Comparison of ENCODE assay signal across 11 cellular contexts in genomic region chr14:69043598-69044267, GRCh38.
A peak's percentile ranks its signal among the peaks of the same experiment; 100 is the strongest.
DNase-seq lines count a peak whose midpoint lies in the region; ATAC-seq and TF ChIP-seq lines count a peak whose summit lies in the region.
"Had no signal": no experiment of that assay in that cellular context is flagged by ENCODE, and none has a peak within 500 bp of the region (broad histone marks: within the 10 kb centered on the region; RNA-seq: fewer than 3 reads in every experiment).

No MANE protein-coding gene starts in this region.

- no peak overlapping the region for H3K27ac ChIP-seq in PC-3 (ENCODE audit: low read length)

- H3K4me2 ChIP-seq in PC-3 (ENCODE audit: low read length) = no peak overlapping the region

- peaks cover 10% of the 10 kb centered on the region for H3K4me1 ChIP-seq in PC-3 (ENCODE audit: insufficient read depth, low read length)

- CTCF ChIA-PET in activated CD8-positive, alpha-beta T cell treated with anti-CD3 and anti-CD28 coated beads, Interleukin-2, amount 10 ng/mL, durations not matched to agents 7 days and 5 days (lab: Charles Lee) = no interaction called here
- CTCF ChIA-PET in PC-3 (lab: Charles Lee) = no interaction called here

- peaks cover 3% of the 10 kb centered on the region for H3K36me3 Mint-ChIP-seq in osteocyte (ENCODE audit: unreplicated experiment)
- H3K36me3 Mint-ChIP-seq in activated CD8-positive, alpha-beta T cell treated with anti-CD3 and anti-CD28 coated beads, Interleukin-2, amount 10 ng/mL, durations not matched to agents 7 days and 5 days (ENCODE audit: low read depth) = no peaks in the 10 kb centered on the region

- H3K4me1 Mint-ChIP-seq in osteocyte (ENCODE audit: unreplicated experiment) = peaks cover 46% of the 10 kb centered on the region
- peaks cover 2% of the 10 kb centered on the region for H3K4me1 Mint-ChIP-seq in activated CD8-positive, alpha-beta T cell treated with anti-CD3 and anti-CD28 coated beads, Interleukin-2, amount 10 ng/mL, durations not matched to agents 7 days and 5 days (ENCODE audit: low read depth)

- H3K27ac Mint-ChIP-seq in osteocyte (ENCODE audit: unreplicated experiment) = peak overlapping the region; percentile 27
- H3K27ac Mint-ChIP-seq in activated CD8-positive, alpha-beta T cell treated with anti-CD3 and anti-CD28 coated beads, Interleukin-2, amount 10 ng/mL, durations not matched to agents 7 days and 5 days = no peak overlapping the region

- no peaks in the 10 kb centered on the region for H3K9me2 ChIP-seq in PC-3 (replicated peaks; ENCODE audit: low read length)

- H4K20me1 ChIP-seq in PC-3 (ENCODE audit: low read length) = no peaks in the 10 kb centered on the region

- intact Hi-C loops in PC-3 (cut with micrococcal nuclease) = no loop called here

- H3K27me3 ChIP-seq in PC-3 (ENCODE audit: low read length) = no peaks in the 10 kb centered on the region
- H3K27me3 ChIP-seq: SJCRH30 had no signal

- H3F3A ChIP-seq in PC-3 (ENCODE audit: low read length, unreplicated experiment) = no peaks in the 10 kb centered on the region

- H3K36me3 ChIP-seq in PC-3 (ENCODE audit: low read depth, low read length) = no peaks in the 10 kb centered on the region
- H3K36me3 ChIP-seq: SJCRH30 had no signal

- H3K9me3 Mint-ChIP-seq in osteocyte (ENCODE audit: unreplicated experiment) = no peaks in the 10 kb centered on the region
- no peaks in the 10 kb centered on the region for H3K9me3 Mint-ChIP-seq in activated CD8-positive, alpha-beta T cell treated with anti-CD3 and anti-CD28 coated beads, Interleukin-2, amount 10 ng/mL, durations not matched to agents 7 days and 5 days (ENCODE audit: insufficient read depth)

- ATAC-seq in GM18511 (IDR thresholded peaks at IDR 0.05; ENCODE audit: unreplicated experiment) = no peak
- ATAC-seq in activated CD8-positive, alpha-beta T cell treated with anti-CD3 and anti-CD28 coated beads, Interleukin-2, amount 10 ng/mL, durations not matched to agents 7 days and 5 days = no peak
- no peak for ATAC-seq in PC-3
- no peak for ATAC-seq in HG03108 (IDR thresholded peaks at IDR 0.05; ENCODE audit: unreplicated experiment)

- DNase-seq in CD1c-positive myeloid dendritic cell (ENCODE audit: extremely low spot score) (peak; percentile 84), SIG-M5 treated with dmso at 0.1 percent for 504 hours (lab: John Stamatoyannopoulos, UW; ENCODE audit: unreplicated experiment) (peak; percentile 80), fibroblast of pulmonary artery (ENCODE audit: low read depth) (peak; percentile 81), osteocyte (ENCODE audit: extremely low spot score, unreplicated experiment) (no peak), PC-3 (no peak)
- no peak for DNase-seq in activated CD8-positive, alpha-beta T cell treated with anti-CD3 and anti-CD28 coated beads, Interleukin-2, amount 10 ng/mL, durations not matched to agents 7 days and 5 days
- DNase-seq: activated gamma-delta T cell treated with Interleukin-2 at 50 U/mL for 16 hours; stimulated activated CD4-positive, alpha-beta T cell treated with anti-CD3 and anti-CD28 coated beads, Interleukin-4, amount 100 ng/mL, for 1 hour had no signal

- H3K4me3 ChIP-seq in fibroblast of pulmonary artery (replicated peaks; ENCODE audit: low read depth, low read length) (no peak overlapping the region), PC-3 (ENCODE audit: low read length) (no peak overlapping the region)

- no peak overlapping the region for H2AFZ ChIP-seq in PC-3 (ENCODE audit: low read length)

- no peaks in the 10 kb centered on the region for H3K27me3 Mint-ChIP-seq in osteocyte (ENCODE audit: unreplicated experiment)
- H3K27me3 Mint-ChIP-seq in activated CD8-positive, alpha-beta T cell treated with anti-CD3 and anti-CD28 coated beads, Interleukin-2, amount 10 ng/mL, durations not matched to agents 7 days and 5 days (ENCODE audit: low read depth) = peaks cover 45% of the 10 kb centered on the region

- TF ChIP-seq CTCF in fibroblast of pulmonary artery (IDR thresholded peaks at IDR 0.05; ENCODE audit: low read length, missing control alignments) = no peak
- no peak for TF ChIP-seq CTCF in osteocyte (IDR thresholded peaks at IDR 0.05)
- TF ChIP-seq CTCF in PC-3 (conservative IDR thresholded peaks at IDR 0.05; ENCODE audit: low read depth, low read length) = no peak

- BruUV-seq in PC-3 (replicated peaks; lab: Mats Ljungman, UMichigan) = no TSS peak

- H3K9ac ChIP-seq in PC-3 (ENCODE audit: low read length) = no peak overlapping the region

- no peak overlapping the region for H3K4me3 Mint-ChIP-seq in osteocyte (ENCODE audit: unreplicated experiment)
- H3K4me3 Mint-ChIP-seq in activated CD8-positive, alpha-beta T cell treated with anti-CD3 and anti-CD28 coated beads, Interleukin-2, amount 10 ng/mL, durations not matched to agents 7 days and 5 days = no peak overlapping the region

- no peaks in the 10 kb centered on the region for H3K79me2 ChIP-seq in PC-3 (ENCODE audit: low read length)

- POLR2A ChIA-PET in activated CD8-positive, alpha-beta T cell treated with anti-CD3 and anti-CD28 coated beads, Interleukin-2, amount 10 ng/mL, durations not matched to agents 7 days and 5 days (lab: Charles Lee) = no interaction called here
- POLR2A ChIA-PET in PC-3 (lab: Charles Lee; ENCODE audit: unreplicated experiment) = no interaction called here

- H3K9me3 ChIP-seq in PC-3 (ENCODE audit: low read length) = no peaks in the 10 kb centered on the region
- H3K9me3 ChIP-seq: SJCRH30 had no signal

Comparison
In these comparisons a context has a peak if more than half of its experiments do, and no peak if none do; other contexts are left out.
1. DNase-seq: peak in CD1c-positive myeloid dendritic cell (single experiment), SIG-M5 treated with dmso at 0.1 percent for 504 hours (single experiment) and fibroblast of pulmonary artery (single experiment); none in osteocyte (single experiment), activated CD8-positive, alpha-beta T cell treated with anti-CD3 and anti-CD28 coated beads, Interleukin-2, amount 10 ng/mL, durations not matched to agents 7 days and 5 days (single experiment) and PC-3 (single experiment).